25 cellular contexts compared by ENCODE assay signal in the genomic region with DNA sequence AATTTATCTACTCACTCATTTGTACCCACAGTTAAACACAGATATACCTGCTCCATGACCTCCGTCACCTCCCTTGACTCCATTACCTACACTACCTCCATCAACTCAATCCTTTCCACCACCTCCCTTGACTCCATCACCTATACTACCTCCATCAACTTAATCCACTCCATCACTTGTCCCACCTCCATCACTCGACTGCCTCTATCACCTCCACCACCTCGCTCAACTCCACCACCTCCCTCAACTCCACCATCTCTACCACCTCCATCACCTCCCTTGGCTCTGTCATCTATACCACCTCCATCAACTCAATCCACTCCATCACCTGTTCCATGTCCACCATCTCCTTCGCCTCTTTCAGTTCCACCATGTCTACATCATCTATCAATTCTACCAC. TPM values are rescaled to one million over a fixed set of nuclear protein-coding genes. Genes with fewer than 3 reads are reported as not detected.
"Had no signal": no experiment of that assay in that cellular context is flagged by ENCODE, and none has a peak within 500 bp of the region (broad histone marks: within the 10 kb centered on the region; RNA-seq: fewer than 3 reads in every experiment).

No MANE protein-coding gene starts in this region.

- DNase-seq: IMR-90, Kasumi-1, MM.1S, NCI-H1092 treated with DMSO at 0.1 percent for 48 hours, NCI-H1436, NCI-H187, NCI-H2029, NCI-H2081 treated with DMSO at 0.1 percent for 48 hours, NCI-H2171, NCI-H226, NCI-H446, NCI-H510A, NCI-H524 treated with DMSO at 0.1 percent for 48 hours, NCI-H69, NCI-H774, PC-3, SHP77, SK-N-SH, SW 1271, T-cell had no signal

- H3K9me3 ChIP-seq: SK-N-SH had no signal

- H3K9ac ChIP-seq: KMS-11, SK-N-SH had no signal

- ATAC-seq: Panc1, PC-3, T-cell had no signal

- H3K4me2 ChIP-seq: KMS-11, SK-N-SH had no signal

- H3K27ac Mint-ChIP-seq: T-cell had no signal

- H3K27ac ChIP-seq: KMS-11, RWPE1 had no signal

RNA-seq across cellular contexts. Expression of gene WNT7A, which starts 51.3 kb away (rescaled TPM):
- total RNA-seq: HT-29, IMR-90, SK-MEL-5 had no signal
- polyA plus RNA-seq: IMR-90, SK-N-SH had no signal
